9 cellular contexts compared by ENCODE assay signal in the genomic region with DNA sequence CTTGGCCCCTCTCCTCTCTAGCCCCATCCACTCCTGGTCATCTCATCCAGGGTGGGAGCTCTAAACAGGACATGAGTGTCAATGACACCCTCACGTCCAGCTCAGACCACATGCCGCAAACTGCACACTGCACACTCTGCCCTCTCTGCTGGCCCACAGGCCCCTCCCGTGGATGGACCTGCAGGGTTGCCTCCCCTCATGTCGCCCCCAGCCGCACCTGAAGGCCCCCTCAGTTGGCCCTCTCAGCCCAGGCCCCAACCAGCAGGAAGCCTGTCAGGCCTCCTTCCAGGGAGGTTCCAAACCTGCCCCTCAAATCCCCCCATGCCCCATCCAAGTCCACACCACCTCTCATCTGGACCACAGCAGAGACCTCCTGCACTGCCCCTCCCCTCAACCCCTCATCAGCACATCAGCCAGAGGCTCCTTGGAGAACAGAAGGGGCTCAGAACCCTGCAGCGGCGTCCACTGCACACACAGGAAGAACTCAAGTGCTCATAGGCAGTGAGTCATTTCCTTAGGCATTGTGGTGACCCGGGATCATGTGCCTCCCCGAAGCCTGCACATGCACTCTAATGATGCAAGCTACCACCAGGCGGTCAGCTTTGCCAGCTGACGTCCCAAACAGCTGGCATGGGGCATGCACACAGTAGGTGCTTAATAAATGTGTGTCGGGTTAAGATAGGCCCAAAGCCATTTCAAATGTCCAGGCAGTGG. TPM values are rescaled to one million over a fixed set of nuclear protein-coding genes. Genes with fewer than 3 reads are reported as not detected.
DNase-seq lines count a peak whose midpoint lies in the region; ATAC-seq and TF ChIP-seq lines count a peak whose summit lies in the region.
"Had no signal": no experiment of that assay in that cellular context is flagged by ENCODE, and none has a peak within 500 bp of the region (broad histone marks: within the 10 kb centered on the region; RNA-seq: fewer than 3 reads in every experiment).

No MANE protein-coding gene starts in this region.

- DNase-seq in ELR (ENCODE audit: low read depth) (peak; percentile 95), NOMO-1 treated with dmso at 0.1 percent for 144 hours (lab: John Stamatoyannopoulos, UW; ENCODE audit: unreplicated experiment) (peak; percentile 81), activated T-helper 1 cell treated with Interleukin-2 at 50 U/mL for 16 hours (ENCODE audit: low read depth) (peak; percentile 38), fibroblast of the conjunctiva (ENCODE audit: low read depth) (peak; percentile 67), NCI-H1105 treated with DMSO at 0.1 percent for 48 hours (lab: John Stamatoyannopoulos, UW) (no peak), GM23338 (ENCODE audit: low spot score) (no peak)

- H3K36me3 ChIP-seq in skeletal muscle satellite cell (ENCODE audit: insufficient read depth, low read length), result no peaks in the 10 kb centered on the region
- no peaks in the 10 kb centered on the region for H3K36me3 ChIP-seq in GM23338 (ENCODE audit: insufficient read depth)
- H3K36me3 ChIP-seq: pancreas had no signal

- no peaks in the 10 kb centered on the region for H3K79me2 ChIP-seq in GM23338 (replicated peaks; ENCODE audit: insufficient read depth)

- H3K4me1 ChIP-seq in skeletal muscle satellite cell (ENCODE audit: control insufficient read depth, insufficient read depth, low read length), result peaks cover 32% of the 10 kb centered on the region
- H3K4me1 ChIP-seq in GM23338 (ENCODE audit: insufficient read depth), result peaks cover 5% of the 10 kb centered on the region; the same call in 1 of the 2 replicates

- H3K4me3 ChIP-seq in skeletal muscle satellite cell (ENCODE audit: low read length) (peak overlapping the region; percentile 17), GM23338 (no peak overlapping the region)
- H3K4me3 ChIP-seq: pancreas had no signal

- H3K27me3 ChIP-seq in skeletal muscle satellite cell (ENCODE audit: control insufficient read depth, insufficient read depth, low read length) (no peaks in the 10 kb centered on the region), GM23338 (ENCODE audit: insufficient read depth) (peaks cover 4% of the 10 kb centered on the region; the same call in 1 of the 2 replicates)
- H3K27me3 ChIP-seq: pancreas had no signal

- H2AFZ ChIP-seq in GM23338, result no peak overlapping the region

- no peak overlapping the region for H3K27ac ChIP-seq in GM23338 (ENCODE audit: low read depth)

- H3K9me3 ChIP-seq in skeletal muscle satellite cell (replicated peaks; ENCODE audit: low read length), result no peaks in the 10 kb centered on the region
- H3K9me3 ChIP-seq: pancreas had no signal

- no peak for TF ChIP-seq CTCF in GM23338 (conservative IDR thresholded peaks at IDR 0.05; ENCODE audit: low read depth in 2 of 2)

- H3K4me2 ChIP-seq in skeletal muscle satellite cell (ENCODE audit: low read length) (peak overlapping the region; percentile 54), GM23338 (no peak overlapping the region)

- no peak for ATAC-seq in GM23338
- ATAC-seq in GM21529 (IDR thresholded peaks at IDR 0.05; ENCODE audit: unreplicated experiment), result no peak

- peaks cover 25% of the 10 kb centered on the region for H3K9me3 Mint-ChIP-seq in GM23338

- H3K4me3 Mint-ChIP-seq in GM23338, result no peak overlapping the region

- no peak overlapping the region; the same call in 1 of the 2 replicates for H3K27ac Mint-ChIP-seq in GM23338

- H4K20me1 ChIP-seq in GM23338 (replicated peaks; ENCODE audit: insufficient read depth), result no peaks in the 10 kb centered on the region; the same call in 1 of the 2 replicates

- H3K9ac ChIP-seq in skeletal muscle satellite cell (ENCODE audit: low read depth, low read length), result peak overlapping the region; percentile 20

- peaks cover 15% of the 10 kb centered on the region for H3K4me1 Mint-ChIP-seq in GM23338

- H3K36me3 Mint-ChIP-seq in GM23338 (ENCODE audit: low read depth), result peaks cover 12% of the 10 kb centered on the region

- no peaks in the 10 kb centered on the region for H3F3A ChIP-seq in GM23338 (replicated peaks; ENCODE audit: low read depth)

- H3K27me3 Mint-ChIP-seq in GM23338 (ENCODE audit: insufficient read depth, low read depth, poor library complexity), result peaks cover 59% of the 10 kb centered on the region

- no peaks in the 10 kb centered on the region for H3K9me2 ChIP-seq in GM23338 (ENCODE audit: insufficient read depth)

TF ChIP-seq in GM23338, 12 proteins besides CTCF, POLR2A, EP300 and RAD21 (continues in another document):
- TF ChIP-seq, protein P1, sequence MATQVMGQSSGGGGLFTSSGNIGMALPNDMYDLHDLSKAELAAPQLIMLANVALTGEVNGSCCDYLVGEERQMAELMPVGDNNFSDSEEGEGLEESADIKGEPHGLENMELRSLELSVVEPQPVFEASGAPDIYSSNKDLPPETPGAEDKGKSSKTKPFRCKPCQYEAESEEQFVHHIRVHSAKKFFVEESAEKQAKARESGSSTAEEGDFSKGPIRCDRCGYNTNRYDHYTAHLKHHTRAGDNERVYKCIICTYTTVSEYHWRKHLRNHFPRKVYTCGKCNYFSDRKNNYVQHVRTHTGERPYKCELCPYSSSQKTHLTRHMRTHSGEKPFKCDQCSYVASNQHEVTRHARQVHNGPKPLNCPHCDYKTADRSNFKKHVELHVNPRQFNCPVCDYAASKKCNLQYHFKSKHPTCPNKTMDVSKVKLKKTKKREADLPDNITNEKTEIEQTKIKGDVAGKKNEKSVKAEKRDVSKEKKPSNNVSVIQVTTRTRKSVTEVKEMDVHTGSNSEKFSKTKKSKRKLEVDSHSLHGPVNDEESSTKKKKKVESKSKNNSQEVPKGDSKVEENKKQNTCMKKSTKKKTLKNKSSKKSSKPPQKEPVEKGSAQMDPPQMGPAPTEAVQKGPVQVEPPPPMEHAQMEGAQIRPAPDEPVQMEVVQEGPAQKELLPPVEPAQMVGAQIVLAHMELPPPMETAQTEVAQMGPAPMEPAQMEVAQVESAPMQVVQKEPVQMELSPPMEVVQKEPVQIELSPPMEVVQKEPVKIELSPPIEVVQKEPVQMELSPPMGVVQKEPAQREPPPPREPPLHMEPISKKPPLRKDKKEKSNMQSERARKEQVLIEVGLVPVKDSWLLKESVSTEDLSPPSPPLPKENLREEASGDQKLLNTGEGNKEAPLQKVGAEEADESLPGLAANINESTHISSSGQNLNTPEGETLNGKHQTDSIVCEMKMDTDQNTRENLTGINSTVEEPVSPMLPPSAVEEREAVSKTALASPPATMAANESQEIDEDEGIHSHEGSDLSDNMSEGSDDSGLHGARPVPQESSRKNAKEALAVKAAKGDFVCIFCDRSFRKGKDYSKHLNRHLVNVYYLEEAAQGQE (IDR thresholded peaks at IDR 0.05; ENCODE audit: unreplicated experiment), result no peak
- TF ChIP-seq EZH2phosphoT487 (IDR thresholded peaks at IDR 0.05; ENCODE audit: unreplicated experiment) (no peak), JUNB (IDR thresholded peaks at IDR 0.05; ENCODE audit: unreplicated experiment) (no peak)

RNA-seq across cellular contexts. Expression of a gene that starts 12.9 kb away (rescaled TPM):
- 0.51 and 1.3 TPM in 2 replicates for total RNA-seq in skeletal muscle satellite cell (2012; rRNA removed)
- total RNA-seq in GM23338 (2014; rRNA removed; shearing (Covaris generic)), result 22.2 and 23.5 TPM in 2 replicates
- 19.3 and 23.6 TPM in 2 replicates for polyA plus RNA-seq in GM23338 (2016; fragmentation: Nextera tagmentation; extraction: Ambion mirVana)

RNA-seq across cellular contexts. Expression of a gene that starts 30.7 kb away (rescaled TPM):
- 11.8 and 15.5 TPM in 2 replicates for total RNA-seq in skeletal muscle satellite cell (2012; rRNA removed)
- total RNA-seq in GM23338 (2014; rRNA removed; shearing (Covaris generic)), result 3.8 TPM in 1 of 2 replicates, not detected in the other
- polyA plus RNA-seq in GM23338 (2016; fragmentation: Nextera tagmentation; extraction: Ambion mirVana), result 16.5 and 19.2 TPM in 2 replicates

Comparison
In these comparisons a context has a peak if more than half of its experiments do, and no peak if none do; other contexts are left out.
1. DNase-seq: peak in ELR (single experiment), NOMO-1 treated with dmso at 0.1 percent for 144 hours (single experiment), activated T-helper 1 cell treated with Interleukin-2 at 50 U/mL for 16 hours (single experiment) and fibroblast of the conjunctiva (single experiment); none in NCI-H1105 treated with DMSO at 0.1 percent for 48 hours (single experiment) and GM23338 (single experiment).